ENCODE assay signal across 16 cellular contexts in the genomic region with DNA sequence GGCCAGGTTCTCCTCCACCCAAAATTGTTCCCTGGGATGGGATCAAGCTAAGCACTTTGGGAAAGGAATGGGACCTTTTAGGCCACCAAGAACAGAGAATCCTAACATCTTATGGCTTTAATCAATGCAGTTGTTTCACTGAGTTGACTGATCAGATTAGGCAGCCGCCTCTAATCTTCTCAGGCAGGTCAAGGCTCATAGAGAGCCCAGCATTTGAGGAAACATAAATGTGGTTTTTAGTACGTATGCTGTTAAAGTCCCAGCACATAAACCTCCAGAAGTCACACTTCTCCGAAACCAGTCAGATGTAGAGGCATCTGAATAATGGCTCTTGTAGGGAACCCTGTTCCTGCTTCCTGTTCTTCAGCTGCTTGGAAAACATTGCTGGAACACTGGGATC.
DNase-seq lines count a peak whose midpoint lies in the region; ATAC-seq and TF ChIP-seq lines count a peak whose summit lies in the region.
"Had no signal": no experiment of that assay in that cellular context is flagged by ENCODE, and none has a peak within 500 bp of the region (broad histone marks: within the 10 kb centered on the region; RNA-seq: fewer than 3 reads in every experiment).

No MANE protein-coding gene starts in this region.

- no peaks in the 10 kb centered on the region for H3K36me3 ChIP-seq in WERI-Rb-1
- no peaks in the 10 kb centered on the region for H3K36me3 ChIP-seq in esophagus squamous epithelium
- H3K36me3 ChIP-seq: BE2C had no signal

- peaks cover 4% of the 10 kb centered on the region for H3K9me3 ChIP-seq in WERI-Rb-1 (ENCODE audit: severe bottlenecking)
- H3K9me3 ChIP-seq in esophagus squamous epithelium, result no peaks in the 10 kb centered on the region
- H3K9me3 ChIP-seq: BE2C had no signal

- no peak for TF ChIP-seq POLR2A in esophagus squamous epithelium (IDR thresholded peaks at IDR 0.05)

- H3K4me1 Mint-ChIP-seq in natural killer cell (peaks cover 32 to 33% of the 10 kb centered on the region in 2 donors), chondrocyte (ENCODE audit: low read depth) (peaks cover 43% of the 10 kb centered on the region)
- H3K4me1 Mint-ChIP-seq in natural killer cell treated with Interleukin-12 subunit alpha and Interleukin-12 subunit beta and Interleukin-15 and Interleukin-18, amount 100 ng/mL, for 72 hours (ENCODE audit: low read depth in 2 of 2), result peaks cover 18% of the 10 kb centered on the region in 2 donors

- DNase-seq in natural killer cell (no peak), NOMO-1 treated with DMSO at 0.1 percent for 48 hours (lab: John Stamatoyannopoulos, UW; ENCODE audit: unreplicated experiment) (peak; percentile 58), WERI-Rb-1 (peak; percentile 66), chondrocyte (ENCODE audit: low spot score) (no peak), NCI-H2227 treated with DMSO at 0.1 percent for 48 hours (lab: John Stamatoyannopoulos, UW) (no peak), dermis blood vessel endothelial cell (no peak), esophagus squamous epithelium (lab: John Stamatoyannopoulos, UW) (no peak)
- DNase-seq in natural killer cell treated with Interleukin-12 subunit alpha and Interleukin-12 subunit beta and Interleukin-15 and Interleukin-18, amount 100 ng/mL, for 72 hours (ENCODE audit: low spot score), result no peak
- DNase-seq: 8988T, BE2C, DND-41, KG1, NCI-H1105 treated with DMSO at 0.1 percent for 48 hours, NCI-H1694 treated with DMSO at 0.1 percent for 48 hours, NCI-H510A treated with DMSO at 0.1 percent for 48 hours, NCI-H774 had no signal

- ATAC-seq in natural killer cell, result peak; percentile 26 to 62 (median 55)
- no peak for ATAC-seq in natural killer cell treated with Interleukin-12 subunit alpha and Interleukin-12 subunit beta and Interleukin-15 and Interleukin-18, amount 100 ng/mL, for 72 hours

- H3K4me1 ChIP-seq in esophagus squamous epithelium, result peaks cover 0 to 22% (median 3%) of the 10 kb centered on the region in 3 donors

- WGBS in esophagus squamous epithelium, 2 donors, result 69 to 86% methylated on average over 2 to 3 of the region's 3 CpGs

- H3K9me3 Mint-ChIP-seq in natural killer cell, result peaks cover 0 to 4% of the 10 kb centered on the region in 2 donors
- peaks cover 3% of the 10 kb centered on the region for H3K9me3 Mint-ChIP-seq in natural killer cell treated with Interleukin-12 subunit alpha and Interleukin-12 subunit beta and Interleukin-15 and Interleukin-18, amount 100 ng/mL, for 72 hours
- peaks cover 9% of the 10 kb centered on the region for H3K9me3 Mint-ChIP-seq in chondrocyte (ENCODE audit: low read depth)

- intact Hi-C loops in natural killer cell (cut with micrococcal nuclease) (no loop called here), esophagus squamous epithelium (cut with DNase I) (no loop called here)

- no peaks in the 10 kb centered on the region for H3K27me3 Mint-ChIP-seq in natural killer cell (ENCODE audit: low read depth in 2 of 2)
- no peaks in the 10 kb centered on the region for H3K27me3 Mint-ChIP-seq in natural killer cell treated with Interleukin-12 subunit alpha and Interleukin-12 subunit beta and Interleukin-15 and Interleukin-18, amount 100 ng/mL, for 72 hours
- H3K27me3 Mint-ChIP-seq in chondrocyte (ENCODE audit: low read depth), result no peaks in the 10 kb centered on the region

- H3K4me3 ChIP-seq in WERI-Rb-1 (ENCODE audit: low read depth, low read length) (peak overlapping the region; percentile 8), esophagus squamous epithelium (no peak overlapping the region)

- H3K27ac Mint-ChIP-seq in natural killer cell (no peak overlapping the region), chondrocyte (ENCODE audit: unreplicated experiment) (no peak overlapping the region)
- no peak overlapping the region for H3K27ac Mint-ChIP-seq in natural killer cell treated with Interleukin-12 subunit alpha and Interleukin-12 subunit beta and Interleukin-15 and Interleukin-18, amount 100 ng/mL, for 72 hours

- H3K27ac ChIP-seq in WERI-Rb-1, result peak overlapping the region; percentile 67
- H3K27ac ChIP-seq in esophagus squamous epithelium, result no peak overlapping the region

- H3K36me3 Mint-ChIP-seq in natural killer cell (no peaks in the 10 kb centered on the region), chondrocyte (ENCODE audit: low read depth) (no peaks in the 10 kb centered on the region)
- H3K36me3 Mint-ChIP-seq in natural killer cell treated with Interleukin-12 subunit alpha and Interleukin-12 subunit beta and Interleukin-15 and Interleukin-18, amount 100 ng/mL, for 72 hours, result no peaks in the 10 kb centered on the region

- no peaks in the 10 kb centered on the region for H3K27me3 ChIP-seq in WERI-Rb-1 (ENCODE audit: insufficient read depth, low read depth, severe bottlenecking)
- peaks cover 0 to 18% (median 0%) of the 10 kb centered on the region in 4 donors for H3K27me3 ChIP-seq in esophagus squamous epithelium
- H3K27me3 ChIP-seq: BE2C had no signal

- H3K4me3 Mint-ChIP-seq in natural killer cell (no peak overlapping the region), chondrocyte (ENCODE audit: unreplicated experiment) (no peak overlapping the region)
- H3K4me3 Mint-ChIP-seq in natural killer cell treated with Interleukin-12 subunit alpha and Interleukin-12 subunit beta and Interleukin-15 and Interleukin-18, amount 100 ng/mL, for 72 hours, result no peak overlapping the region

- TF ChIP-seq CTCF in natural killer cell (IDR thresholded peaks at IDR 0.05) (no peak), WERI-Rb-1 (IDR thresholded peaks at IDR 0.05; ENCODE audit: low read depth, low read length) (no peak), chondrocyte (IDR thresholded peaks at IDR 0.05) (no peak), esophagus squamous epithelium (IDR thresholded peaks at IDR 0.05) (no peak)

Comparison
In these comparisons a context has a peak if more than half of its experiments do, and no peak if none do; other contexts are left out.
1. ATAC-seq: peak in natural killer cell (3 of 3); none in natural killer cell treated with Interleukin-12 subunit alpha and Interleukin-12 subunit beta and Interleukin-15 and Interleukin-18, amount 100 ng/mL, for 72 hours (0 of 2).
2. DNase-seq: peak in NOMO-1 treated with DMSO at 0.1 percent for 48 hours (single experiment) and WERI-Rb-1 (single experiment); none in natural killer cell (single experiment), natural killer cell treated with Interleukin-12 subunit alpha and Interleukin-12 subunit beta and Interleukin-15 and Interleukin-18, amount 100 ng/mL, for 72 hours (single experiment), chondrocyte (single experiment), NCI-H2227 treated with DMSO at 0.1 percent for 48 hours (single experiment), dermis blood vessel endothelial cell (single experiment) and esophagus squamous epithelium (single experiment).